In genomic region chr13:60335531-60335930, GRCh38 we compare ENCODE assay signal across 8 cellular contexts.
DNase-seq lines count a peak whose midpoint lies in the region; ATAC-seq, FAIRE-seq and TF ChIP-seq lines count a peak whose summit lies in the region.

No MANE protein-coding gene starts in this region.

- no peaks in the 10 kb centered on the region for H3K27me3 ChIP-seq in A673 (replicated peaks; ENCODE audit: insufficient read depth, low read depth, low read length, poor library complexity)

- CTCF ChIA-PET in A673 (lab: Charles Lee): interaction anchor here (0.7 kb wide), 1 partner anchor 794 kb away, joined by 3 read pairs; no protein-coding TSS in a partner anchor
- CTCF ChIA-PET in RWPE1 (lab: Yijun Ruan, JAX): interaction anchor here (0.6 to 0.7 kb wide), 3 partner anchors 134 to 1232 kb away, joined by 3 to 4 read pairs (median 3); no protein-coding TSS in a partner anchor
- CTCF ChIA-PET in activated CD4-positive, alpha-beta memory T cell treated with anti-CD3 and anti-CD28 coated beads for 36 hours (lab: Charles Lee): interaction anchor here (0.6 to 2.5 kb wide), 8 partner anchors 8 to 944 kb away, joined by 3 to 8 read pairs (median 3); no protein-coding TSS in a partner anchor

- H3K4me3 ChIP-seq in A673 (ENCODE audit: low read depth, low read length, poor library complexity, severe bottlenecking): no peak overlapping the region

- ATAC-seq in HG03439 (IDR thresholded peaks at IDR 0.05; ENCODE audit: unreplicated experiment): no peak

- no peaks in the 10 kb centered on the region for H3K27me3 Mint-ChIP-seq in activated CD4-positive, alpha-beta memory T cell treated with anti-CD3 and anti-CD28 coated beads for 36 hours

- H3K27ac ChIP-seq in A673 (ENCODE audit: low read depth, low read length, poor library complexity, severe bottlenecking): peak overlapping the region; percentile 88
- no peak overlapping the region for H3K27ac ChIP-seq in RWPE1

- peaks cover 53% of the 10 kb centered on the region for H3K4me1 ChIP-seq in A673 (ENCODE audit: insufficient read depth, low read length, poor library complexity, severe bottlenecking)

- H3K36me3 Mint-ChIP-seq in activated CD4-positive, alpha-beta memory T cell treated with anti-CD3 and anti-CD28 coated beads for 36 hours: no peaks in the 10 kb centered on the region

- H3K36me3 ChIP-seq in A673 (ENCODE audit: insufficient read depth, low read length, poor library complexity, severe bottlenecking): peaks cover 8% of the 10 kb centered on the region

- peak; percentile 91 for FAIRE-seq in frontal cortex (lab: Jason Lieb, UNC)

- POLR2A ChIA-PET in A673 (lab: Charles Lee; ENCODE audit: low non-redundant PET): no interaction called here
- POLR2A ChIA-PET in RWPE1 (lab: Yijun Ruan, JAX; ENCODE audit: low non-redundant PET): no interaction called here
- POLR2A ChIA-PET in activated CD4-positive, alpha-beta memory T cell treated with anti-CD3 and anti-CD28 coated beads for 36 hours (lab: Charles Lee): no interaction called here

- no peak overlapping the region for H3K27ac Mint-ChIP-seq in activated CD4-positive, alpha-beta memory T cell treated with anti-CD3 and anti-CD28 coated beads for 36 hours

- H3K9me3 Mint-ChIP-seq in activated CD4-positive, alpha-beta memory T cell treated with anti-CD3 and anti-CD28 coated beads for 36 hours: peaks cover 2% of the 10 kb centered on the region

- no peak overlapping the region for H3K4me3 Mint-ChIP-seq in activated CD4-positive, alpha-beta memory T cell treated with anti-CD3 and anti-CD28 coated beads for 36 hours

- no TSS peak for BruUV-seq in A673 (replicated peaks; lab: Mats Ljungman, UMichigan)

- intact Hi-C loops in A673 (cut with micrococcal nuclease; ENCODE audit: unreplicated experiment): loop anchor here (1.0 to 10.0 kb wide), 3 partner anchors 61 to 1221 kb away; no protein-coding TSS in a partner anchor
- intact Hi-C loops in activated CD4-positive, alpha-beta memory T cell treated with anti-CD3 and anti-CD28 coated beads for 36 hours (cut with micrococcal nuclease): loop anchor here (1.0 to 10.0 kb wide), 3 partner anchors 99 to 944 kb away; no protein-coding TSS in a partner anchor

- TF ChIP-seq CTCF in A673 (conservative IDR thresholded peaks at IDR 0.05; ENCODE audit: low read depth, low read length): peak; percentile 82
- peak; percentile 15 for TF ChIP-seq CTCF in GM20000 (IDR thresholded peaks at IDR 0.05; ENCODE audit: extremely low read depth, missing control alignments)
- TF ChIP-seq CTCF in RWPE1 (conservative IDR thresholded peaks at IDR 0.05; ENCODE audit: low read depth): peak; percentile 74

- no peaks in the 10 kb centered on the region for H3K4me1 Mint-ChIP-seq in activated CD4-positive, alpha-beta memory T cell treated with anti-CD3 and anti-CD28 coated beads for 36 hours (ENCODE audit: low read depth)

- H3K9me3 ChIP-seq in A673 (ENCODE audit: low read depth, low read length, poor library complexity, severe bottlenecking): peaks cover 9% of the 10 kb centered on the region

- DNase-seq in A673 (ENCODE audit: low spot score) (peak; percentile 64), GM20000 (ENCODE audit: low spot score) (no peak), RWPE1 (ENCODE audit: low spot score) (no peak), frontal cortex (ENCODE audit: low spot score in 2 of 2) (no peak), middle frontal gyrus (ENCODE audit: extremely low spot score, low spot score) (no peak), nucleus accumbens (lab: John Stamatoyannopoulos, UW) (no peak)
- DNase-seq in activated CD4-positive, alpha-beta memory T cell treated with anti-CD3 and anti-CD28 coated beads for 36 hours: no peak

Comparison
In these comparisons a context has a peak if more than half of its experiments do, and no peak if none do; other contexts are left out.
1. CTCF ChIP-seq: peak in every context shown above with its lines; median percentile 82 in A673; 74 in RWPE1; 15 in GM20000.